8 cellular contexts compared by ENCODE assay signal in genomic region chr13:102400619-102401125, GRCh38. TPM values are rescaled to one million over a fixed set of nuclear protein-coding genes. Genes with fewer than 3 reads are reported as not detected.
DNase-seq lines count a peak whose midpoint lies in the region; ATAC-seq and TF ChIP-seq lines count a peak whose summit lies in the region.

No MANE protein-coding gene starts in this region.

- CTCF ChIA-PET in AG04450 (lab: Charles Lee) (interaction anchor here (1.3 kb wide), 1 partner anchor 155 kb away, joined by 3 read pairs; no protein-coding TSS in a partner anchor), mammary epithelial cell (lab: Charles Lee; ENCODE audit: low non-redundant PET) (no interaction called here)

- 3% methylated on average over 10 of the region's 25 CpGs for WGBS in mammary epithelial cell (ENCODE audit: low coverage, missing lambda C conversion rate)

- no peaks in the 10 kb centered on the region for H3K36me3 ChIP-seq in mammary epithelial cell (ENCODE audit: insufficient read depth, low read length)
- H3K36me3 ChIP-seq in subcutaneous abdominal adipose tissue (ENCODE audit: control insufficient read depth in 5 of 5, insufficient read depth in 5 of 5, low read length in 5 of 5) = no peaks in the 10 kb centered on the region

- H3K27me3 ChIP-seq in AG04450 (ENCODE audit: control insufficient read depth, insufficient read depth, low read length) (peaks cover 27% of the 10 kb centered on the region), mammary epithelial cell (ENCODE audit: insufficient read depth, low read length) (peaks cover 3% of the 10 kb centered on the region), subcutaneous abdominal adipose tissue (ENCODE audit: control insufficient read depth in 5 of 5, insufficient read depth in 4 of 5, low read length in 5 of 5) (peaks cover 6 to 35% (median 21%) of the 10 kb centered on the region in 5 donors)

- ATAC-seq in HG02870 (IDR thresholded peaks at IDR 0.05; ENCODE audit: unreplicated experiment) = no peak
- no peak for ATAC-seq in HG02840 (IDR thresholded peaks at IDR 0.05; ENCODE audit: low FRiP score, unreplicated experiment)

- BruUV-seq in mammary epithelial cell (replicated peaks; lab: Mats Ljungman, UMichigan) = no TSS peak

- no peak overlapping the region for H3K27ac ChIP-seq in AG04450 (ENCODE audit: low read depth, low read length)
- H3K27ac ChIP-seq in mammary epithelial cell (ENCODE audit: insufficient read depth, low read depth, low read length) = no peak overlapping the region
- peak overlapping the region; percentile 10 for H3K27ac ChIP-seq in subcutaneous abdominal adipose tissue (ENCODE audit: low read depth, low read length)

- H3K4me1 ChIP-seq in mammary epithelial cell (ENCODE audit: insufficient read depth, low read length) = peaks cover 14% of the 10 kb centered on the region
- peaks cover 0 to 31% (median 27%) of the 10 kb centered on the region in 5 donors for H3K4me1 ChIP-seq in subcutaneous abdominal adipose tissue (ENCODE audit: control insufficient read depth in 5 of 5, insufficient read depth in 5 of 5, low read length in 5 of 5)

- dilution Hi-C loops in mammary epithelial cell (cut with HindIII; ENCODE audit: low sequenced_read_pairs) = loop anchor here (10.0 kb wide), 1 partner anchor 46 kb away; no protein-coding TSS in a partner anchor

- peak overlapping the region; percentile 85 for H2AFZ ChIP-seq in mammary epithelial cell (ENCODE audit: low read depth, low read length)

- H3K9me3 ChIP-seq in AG04450 (ENCODE audit: control insufficient read depth, insufficient read depth, low read length) = no peaks in the 10 kb centered on the region; the same call in 1 of the 2 replicates
- no peaks in the 10 kb centered on the region for H3K9me3 ChIP-seq in mammary epithelial cell (replicated peaks; ENCODE audit: insufficient read depth, low read length)
- no peaks in the 10 kb centered on the region for H3K9me3 ChIP-seq in subcutaneous abdominal adipose tissue (ENCODE audit: control insufficient read depth in 5 of 5, low read length in 5 of 5)

- H3K4me2 ChIP-seq in mammary epithelial cell (ENCODE audit: insufficient read depth, low read depth, low read length) = peak overlapping the region; percentile 97

- H3K4me3 ChIP-seq in AG04450 (ENCODE audit: low read depth, low read length) (peak overlapping the region; percentile 51), mammary epithelial cell (replicated peaks in 1 of 3; ENCODE audit: insufficient read depth in 1 of 3, low read depth in 2 of 3, low read length in 3 of 3) (peak overlapping the region; percentile 51 to 57 (median 52)), subcutaneous abdominal adipose tissue (ENCODE audit: low read depth in 1 of 5, low read length in 5 of 5) (peak overlapping the region; percentile 66 to 78 (median 75))

- H4K20me1 ChIP-seq in mammary epithelial cell (ENCODE audit: insufficient read depth, low read length) = no peaks in the 10 kb centered on the region

- intact Hi-C loops in mammary epithelial cell (cut with micrococcal nuclease) = loop anchor here (5.0 to 10.0 kb wide), 2 partner anchors 57 to 154 kb away; no protein-coding TSS in a partner anchor

- no peak overlapping the region for H3K9ac ChIP-seq in mammary epithelial cell (ENCODE audit: insufficient read depth, low read length)
- H3K9ac ChIP-seq in subcutaneous abdominal adipose tissue (ENCODE audit: low read length in 5 of 5) = peak overlapping the region in 3 of 5 donors; percentile 35 to 39 (median 38)

- POLR2A ChIA-PET in AG04450 (lab: Yijun Ruan, JAX) = no interaction called here

- DNase-seq in AG04450 (ENCODE audit: low read depth, low spot score) (no peak), HK-2 (ENCODE audit: unreplicated experiment) (peak; percentile 17), mammary epithelial cell (peak; percentile 11), kidney tubule cell (ENCODE audit: low spot score) (peak; percentile 37), NCI-H446 (lab: John Stamatoyannopoulos, UW) (no peak)

- TF ChIP-seq CTCF in AG04450 (IDR thresholded peaks at IDR 0.05; ENCODE audit: low read depth, low read length) (no peak), mammary epithelial cell (conservative IDR thresholded peaks at IDR 0.05 in 1 of 2, IDR thresholded peaks at IDR 0.05 in 1 of 2; ENCODE audit: extremely low read depth in 1 of 2, insufficient read depth in 1 of 2, low read depth in 1 of 2, low read length in 2 of 2) (no peak)

- no peaks in the 10 kb centered on the region for H3K79me2 ChIP-seq in mammary epithelial cell (ENCODE audit: insufficient read depth, low read length)

- in situ Hi-C loops in mammary epithelial cell (cut with MboI; ENCODE audit: low sequenced_read_pairs in 2 of 2) = no loop called here

RNA-seq across cellular contexts. Expression of gene FGF14, which starts 1.2 kb away (rescaled TPM):
- polyA plus RNA-seq in AG04450 (2011; rRNA removed) = 0.01 TPM in 1 of 2 replicates, not detected in the other
- 0.17 TPM in 1 of 2 replicates, not detected in the other for polyA minus RNA-seq in AG04450 (2011; rRNA and poly(A)+ RNA removed)
- not detected for total RNA-seq in mammary epithelial cell
- 0.02 TPM for polyA plus RNA-seq in mammary epithelial cell
- not detected for polyA minus RNA-seq in mammary epithelial cell

Comparison
In these comparisons a context has a peak if more than half of its experiments do, and no peak if none do; other contexts are left out.
1. DNase-seq: peak in HK-2 (single experiment), mammary epithelial cell (single experiment) and kidney tubule cell (single experiment); none in AG04450 (single experiment) and NCI-H446 (0 of 2).
2. Peak in every context shown above with its lines, with median percentiles within 50 percentile points of each other: H3K4me3 ChIP-seq.